In genomic region chr3:167520656-167521360, GRCh38 we compare ENCODE assay signal across 29 cellular contexts. TPM values are rescaled to one million over a fixed set of nuclear protein-coding genes. Genes with fewer than 3 reads are reported as not detected.
DNase-seq lines count a peak whose midpoint lies in the region; ATAC-seq, FAIRE-seq and TF ChIP-seq lines count a peak whose summit lies in the region.
"Had no signal": no experiment of that assay in that cellular context is flagged by ENCODE, and none has a peak within 500 bp of the region (broad histone marks: within the 10 kb centered on the region; RNA-seq: fewer than 3 reads in every experiment).

No MANE protein-coding gene starts in this region.

- H3K36me3 ChIP-seq in naive thymus-derived CD4-positive, alpha-beta T cell (ENCODE audit: control insufficient read depth in 2 of 3, insufficient read depth in 3 of 3, low read length in 3 of 3): no peaks in the 10 kb centered on the region
- no peaks in the 10 kb centered on the region for H3K36me3 ChIP-seq in Peyer's patch
- H3K36me3 ChIP-seq: BLaER1, upper lobe of left lung had no signal

- H3K4me3 Mint-ChIP-seq in naive thymus-derived CD4-positive, alpha-beta T cell: no peak overlapping the region
- H3K4me3 Mint-ChIP-seq: activated CD4-positive, alpha-beta T cell treated with anti-CD3 and anti-CD28 coated beads, Interleukin-2, amount 10 ng/mL, durations not matched to agents 7 days and 5 days; WTC11 had no signal

- POLR2A ChIA-PET in naive thymus-derived CD4-positive, alpha-beta T cell (lab: Charles Lee): no interaction called here

- H3K4me1 ChIP-seq in naive thymus-derived CD4-positive, alpha-beta T cell (ENCODE audit: control insufficient read depth in 2 of 2, insufficient read depth in 2 of 2, low read length in 2 of 2): no peaks in the 10 kb centered on the region
- H3K4me1 ChIP-seq in Peyer's patch: no peaks in the 10 kb centered on the region
- H3K4me1 ChIP-seq: BLaER1, body of pancreas, upper lobe of left lung had no signal

- DNase-seq in HL-60 (ENCODE audit: low read depth in 1 of 2, low spot score in 1 of 2) (peak; percentile 84 to 91), NB4 (ENCODE audit: low read depth) (peak; percentile 85), amniotic epithelial cell (ENCODE audit: low read depth) (peak; percentile 0), posterior cingulate gyrus (no peak), frontal cortex (ENCODE audit: low spot score in 2 of 2) (no peak), Peyer's patch (no peak), nucleus accumbens (lab: John Stamatoyannopoulos, UW) (no peak)
- DNase-seq in naive thymus-derived CD4-positive, alpha-beta T cell: no peak
- DNase-seq: activated CD4-positive, alpha-beta T cell treated with anti-CD3 and anti-CD28 coated beads, Interleukin-2, amount 10 ng/mL, durations not matched to agents 7 days and 5 days; activated naive CD4-positive, alpha-beta T cell; activated T-cell treated with anti-CD3 and anti-CD28 coated beads, Interleukin-2, amount 50 U/mL, for 48 hours; COR-L47; kidney; NCI-H1105 treated with DMSO at 0.1 percent for 48 hours; NCI-H1930; NCI-H2227 treated with DMSO at 0.1 percent for 48 hours; NCI-H774; right cardiac atrium; stimulated activated CD4-positive, alpha-beta T cell treated with anti-CD3 and anti-CD28 coated beads, Interleukin-2, amount 100 ng/mL, for 48 hours; T1000 had no signal

- TF ChIP-seq CTCF in HL-60 (IDR thresholded peaks at IDR 0.05; ENCODE audit: insufficient read depth, low read length) (no peak), NB4 (IDR thresholded peaks at IDR 0.05; ENCODE audit: low read depth, low read length) (no peak), Peyer's patch (IDR thresholded peaks at IDR 0.05) (no peak)

- peak; percentile 42 for ATAC-seq in naive thymus-derived CD4-positive, alpha-beta T cell
- ATAC-seq: body of pancreas, HCT116, right cardiac atrium, Right ventricle myocardium inferior, WTC11 had no signal

- H3K27me3 ChIP-seq in HL-60 (ENCODE audit: insufficient read depth, poor library complexity, severe bottlenecking) (no peaks in the 10 kb centered on the region), Peyer's patch (no peaks in the 10 kb centered on the region)
- no peaks in the 10 kb centered on the region for H3K27me3 ChIP-seq in naive thymus-derived CD4-positive, alpha-beta T cell (ENCODE audit: control insufficient read depth in 2 of 2, insufficient read depth in 2 of 2, low read length in 2 of 2)
- H3K27me3 ChIP-seq: BLaER1, body of pancreas, upper lobe of left lung had no signal

- no peaks in the 10 kb centered on the region for H3K9me3 ChIP-seq in naive thymus-derived CD4-positive, alpha-beta T cell (ENCODE audit: control insufficient read depth in 2 of 3, low read length in 3 of 3)
- no peaks in the 10 kb centered on the region for H3K9me3 ChIP-seq in Peyer's patch
- H3K9me3 ChIP-seq: BLaER1, body of pancreas, upper lobe of left lung had no signal

- H3K36me3 Mint-ChIP-seq in naive thymus-derived CD4-positive, alpha-beta T cell: no peaks in the 10 kb centered on the region
- H3K36me3 Mint-ChIP-seq: WTC11 had no signal

- peaks cover 0 to 3% (median 0%) of the 10 kb centered on the region in 7 donors for H3K4me1 Mint-ChIP-seq in naive thymus-derived CD4-positive, alpha-beta T cell
- H3K4me1 Mint-ChIP-seq: activated CD4-positive, alpha-beta T cell treated with anti-CD3 and anti-CD28 coated beads, Interleukin-2, amount 10 ng/mL, durations not matched to agents 7 days and 5 days had no signal

- peaks cover 0 to 10% (median 3%) of the 10 kb centered on the region in 11 donors for H3K9me3 Mint-ChIP-seq in naive thymus-derived CD4-positive, alpha-beta T cell
- H3K9me3 Mint-ChIP-seq: activated CD4-positive, alpha-beta T cell treated with anti-CD3 and anti-CD28 coated beads, Interleukin-2, amount 10 ng/mL, durations not matched to agents 7 days and 5 days had no signal

- intact Hi-C loops in naive thymus-derived CD4-positive, alpha-beta T cell (cut with micrococcal nuclease): no loop called here
- intact Hi-C loops in posterior cingulate gyrus (cut with DNase I): no loop called here

- H3K4me3 ChIP-seq in HL-60 (replicated peaks; ENCODE audit: insufficient read depth, low read length) (no peak overlapping the region), NB4 (ENCODE audit: low read depth, low read length) (no peak overlapping the region), Peyer's patch (no peak overlapping the region)
- H3K4me3 ChIP-seq in naive thymus-derived CD4-positive, alpha-beta T cell (ENCODE audit: low read length): no peak overlapping the region
- H3K4me3 ChIP-seq: BLaER1, body of pancreas, upper lobe of left lung had no signal

- CTCF ChIA-PET in naive thymus-derived CD4-positive, alpha-beta T cell (lab: Charles Lee): no interaction called here

- H3K27ac ChIP-seq in HL-60 (replicated peaks) (peak overlapping the region; percentile 71), Peyer's patch (no peak overlapping the region)
- no peak overlapping the region for H3K27ac ChIP-seq in naive thymus-derived CD4-positive, alpha-beta T cell (ENCODE audit: low read depth, low read length)
- H3K27ac ChIP-seq: BLaER1, body of pancreas, upper lobe of left lung had no signal

- H3K27ac Mint-ChIP-seq in naive thymus-derived CD4-positive, alpha-beta T cell: no peak overlapping the region
- H3K27ac Mint-ChIP-seq: activated CD4-positive, alpha-beta T cell treated with anti-CD3 and anti-CD28 coated beads, Interleukin-2, amount 10 ng/mL, durations not matched to agents 7 days and 5 days; WTC11 had no signal

- FAIRE-seq in frontal cortex (lab: Jason Lieb, UNC): no peak
- FAIRE-seq: G401.6, kidney had no signal

- no peak for TF ChIP-seq POLR2A in NB4 (IDR thresholded peaks at IDR 0.05; ENCODE audit: extremely low read depth, insufficient read length)
- no peak for TF ChIP-seq POLR2A in Peyer's patch (IDR thresholded peaks at IDR 0.05)

- no peaks in the 10 kb centered on the region for H3K27me3 Mint-ChIP-seq in naive thymus-derived CD4-positive, alpha-beta T cell
- H3K27me3 Mint-ChIP-seq: activated CD4-positive, alpha-beta T cell treated with anti-CD3 and anti-CD28 coated beads, Interleukin-2, amount 10 ng/mL, durations not matched to agents 7 days and 5 days had no signal

RNA-seq across cellular contexts. Expression of gene SERPINI2, which starts 47.0 kb away (rescaled TPM):
- total RNA-seq in naive thymus-derived CD4-positive, alpha-beta T cell: under 1 TPM in 1 of 5 experiments, not detected in 4; 0.74 TPM
- polyA plus RNA-seq in naive thymus-derived CD4-positive, alpha-beta T cell: not detected
- 0.41 TPM for total RNA-seq in frontal cortex
- total RNA-seq in Peyer's patch: 1 to 10 TPM in 3 of 4 donors, not detected in 1; 2.4 to 5.0 (median 2.8) TPM
- total RNA-seq: activated CD4-positive, alpha-beta T cell treated with anti-CD3 and anti-CD28 coated beads, Interleukin-2, amount 10 ng/mL, durations not matched to agents 7 days and 5 days; chondrocyte; kidney; lung microvascular endothelial cell; Right ventricle myocardium inferior; WTC11 had no signal

Comparison
In these comparisons a context has a peak if more than half of its experiments do, and no peak if none do; other contexts are left out.
1. DNase-seq: peak in HL-60 (2 of 2), NB4 (single experiment) and amniotic epithelial cell (single experiment); none in naive thymus-derived CD4-positive, alpha-beta T cell (0 of 9), posterior cingulate gyrus (0 of 10), frontal cortex (0 of 2), Peyer's patch (0 of 3) and nucleus accumbens (0 of 56).